Comparison of ENCODE assay signal across 16 cellular contexts in genomic region chr2:78540255-78540654, GRCh38.
DNase-seq lines count a peak whose midpoint lies in the region; ATAC-seq, FAIRE-seq and TF ChIP-seq lines count a peak whose summit lies in the region.
"Had no signal": no experiment of that assay in that cellular context is flagged by ENCODE, and none has a peak within 500 bp of the region (broad histone marks: within the 10 kb centered on the region; RNA-seq: fewer than 3 reads in every experiment).

No MANE protein-coding gene starts in this region.

- H3K23ac ChIP-seq in H9 (ENCODE audit: insufficient read length, low read depth, low read length): no peak overlapping the region

- no peaks in the 10 kb centered on the region for H3F3A ChIP-seq in PC-3 (ENCODE audit: low read length, unreplicated experiment)

- no peak overlapping the region for H4K8ac ChIP-seq in H9 (replicated peaks; ENCODE audit: insufficient read length, low read depth, low read length)

- H2BK15ac ChIP-seq in H9 (ENCODE audit: low read depth, low read length): no peak overlapping the region

- H2AK5ac ChIP-seq in H9 (ENCODE audit: insufficient read length, low read length): no peak overlapping the region

- peaks cover 7 to 11% of the 10 kb centered on the region in 2 experiments for H3K9me3 Mint-ChIP-seq in H9
- H3K9me3 Mint-ChIP-seq in activated T-cell treated with anti-CD3 and anti-CD28 coated beads, Interleukin-2, amount 50 U/mL, for 4 hours: peaks cover 15% of the 10 kb centered on the region

- in situ Hi-C loops in GM12878 (cut with MboI): no loop called here

- no peaks in the 10 kb centered on the region for H3K79me1 ChIP-seq in H9 (ENCODE audit: insufficient read depth, low read depth, low read length, poor library complexity, severe bottlenecking)

- RAD21 ChIA-PET in GM12878 (lab: Charles Lee; ENCODE audit: unreplicated experiment): interaction anchor here (0.7 to 2.0 kb wide), 3 partner anchors 8 to 393 kb away, joined by 3 to 8 read pairs (median 5); no protein-coding TSS in a partner anchor

- intact Hi-C loops in PC-3 (cut with micrococcal nuclease) (no loop called here), GM12878 (cut with micrococcal nuclease; ENCODE audit: unreplicated experiment) (no loop called here)

- DNase-seq in DMS53 (lab: John Stamatoyannopoulos, UW) (peak; percentile 30), DMS53 treated with DMSO at 0.1 percent for 48 hours (lab: John Stamatoyannopoulos, UW; ENCODE audit: unreplicated experiment) (no peak), H7 (peak; percentile 14), PC-3 (no peak), GM12878 (ENCODE audit: low read depth, low spot score) (no peak), H9 (no peak)
- DNase-seq in activated T-cell treated with anti-CD3 and anti-CD28 coated beads, Interleukin-2, amount 50 U/mL, for 4 hours: no peak
- DNase-seq: CD8-positive, alpha-beta T cell; COR-L47 had no signal

- no peaks in the 10 kb centered on the region for H3K9me3 ChIP-seq in PC-3 (ENCODE audit: low read length)
- H3K9me3 ChIP-seq in GM12878 (replicated peaks; ENCODE audit: control insufficient read depth, insufficient read depth, low read length): no peaks in the 10 kb centered on the region
- no peaks in the 10 kb centered on the region for H3K9me3 ChIP-seq in H9 (ENCODE audit: control insufficient read depth, low read depth, low read length)

- H3K27me3 ChIP-seq in H7 (ENCODE audit: control insufficient read depth, insufficient read depth, low read length) (no peaks in the 10 kb centered on the region), PC-3 (ENCODE audit: low read length) (no peaks in the 10 kb centered on the region), GM12878 (replicated peaks in 1 of 2; ENCODE audit: control insufficient read depth in 2 of 2, insufficient read depth in 2 of 2, low read length in 1 of 2) (no peaks in the 10 kb centered on the region), H9 (ENCODE audit: insufficient read depth, low read length) (no peaks in the 10 kb centered on the region)

- POLR2A ChIA-PET in PC-3 (lab: Charles Lee; ENCODE audit: unreplicated experiment) (no interaction called here), GM12878 (lab: Charles Lee) (interaction anchor here (0.6 to 1.2 kb wide), 2 partner anchors 9 to 658 kb away, joined by 3 to 5 read pairs; no protein-coding TSS in a partner anchor)

- TF ChIP-seq POLR2A in GM12878 (IDR thresholded peaks at IDR 0.05; ENCODE audit: low read depth, low read length): no peak

- H4K91ac ChIP-seq in H9 (ENCODE audit: insufficient read length, low read depth, low read length): no peak overlapping the region

- no peaks in the 10 kb centered on the region for H3K23me2 ChIP-seq in H9 (ENCODE audit: insufficient read length, low read depth, low read length, poor library complexity, severe bottlenecking)

- no peak for FAIRE-seq in GM12878 (lab: Jason Lieb, UNC)
- FAIRE-seq: GM12891, GM19239, H1 had no signal

- H3K4me3 Mint-ChIP-seq in H9: no peak overlapping the region
- no peak overlapping the region for H3K4me3 Mint-ChIP-seq in activated T-cell treated with anti-CD3 and anti-CD28 coated beads, Interleukin-2, amount 50 U/mL, for 4 hours
- H3K4me3 Mint-ChIP-seq: CD14-positive monocyte; CD8-positive, alpha-beta T cell had no signal

- H3K27me3 Mint-ChIP-seq in H9 (ENCODE audit: low read depth): no peaks in the 10 kb centered on the region
- H3K27me3 Mint-ChIP-seq in activated T-cell treated with anti-CD3 and anti-CD28 coated beads, Interleukin-2, amount 50 U/mL, for 4 hours (ENCODE audit: low read depth): no peaks in the 10 kb centered on the region

- H3K4ac ChIP-seq in H9 (ENCODE audit: low read depth, low read length): no peak overlapping the region

- no peaks in the 10 kb centered on the region for H3K9me2 ChIP-seq in PC-3 (replicated peaks; ENCODE audit: low read length)

- no peak overlapping the region for H3K14ac ChIP-seq in H9 (ENCODE audit: insufficient read depth, low read length)

- BruUV-seq in PC-3 (replicated peaks; lab: Mats Ljungman, UMichigan) (no TSS peak), GM12878 (replicated peaks; lab: Mats Ljungman, UMichigan) (no TSS peak)

- H3T11ph ChIP-seq in H9 (ENCODE audit: low read length): no peak overlapping the region

- H3K36me3 Mint-ChIP-seq in H9 (ENCODE audit: insufficient read depth in 1 of 3, low read depth in 3 of 3): peaks cover 0 to 12% (median 9%) of the 10 kb centered on the region in 3 experiments; a peak in 5 of 7 replicates
- H3K36me3 Mint-ChIP-seq in activated T-cell treated with anti-CD3 and anti-CD28 coated beads, Interleukin-2, amount 50 U/mL, for 4 hours (ENCODE audit: insufficient read depth): no peaks in the 10 kb centered on the region
- H3K36me3 Mint-ChIP-seq: CD14-positive monocyte; CD8-positive, alpha-beta T cell had no signal

- H3K4me3 ChIP-seq in H7 (ENCODE audit: insufficient read depth, low read depth, low read length): no peak overlapping the region
- H3K4me3 ChIP-seq in PC-3 (ENCODE audit: low read length): peak overlapping the region; percentile 40
- no peak overlapping the region for H3K4me3 ChIP-seq in GM12878

- no peak overlapping the region for H2BK20ac ChIP-seq in H9 (ENCODE audit: low read depth, low read length, poor library complexity, severe bottlenecking)

- H2BK5ac ChIP-seq in H9 (ENCODE audit: insufficient read length, low read length): no peak overlapping the region

- H3K27ac ChIP-seq in PC-3 (ENCODE audit: low read length) (no peak overlapping the region), GM12878 (ENCODE audit: control insufficient read depth, insufficient read depth) (no peak overlapping the region), H9 (ENCODE audit: insufficient read length, low read depth, low read length) (no peak overlapping the region)
- H3K27ac ChIP-seq: 22Rv1 had no signal

- SMC1A ChIA-PET in GM12878 (lab: Charles Lee; ENCODE audit: uncharacterized antibody, unreplicated experiment): interaction anchor here (0.6 to 1.8 kb wide), 5 partner anchors 9 to 29 kb away, joined by 3 to 4 read pairs (median 4); no protein-coding TSS in a partner anchor

- no peak for TF ChIP-seq CTCF in PC-3 (conservative IDR thresholded peaks at IDR 0.05; ENCODE audit: low read depth, low read length)
- TF ChIP-seq CTCF in GM12878 (IDR thresholded peaks at IDR 0.05 in 2 of 3, conservative IDR thresholded peaks at IDR 0.05 in 1 of 3; ENCODE audit: control insufficient read depth in 2 of 3, extremely low read depth in 1 of 3, insufficient read depth in 1 of 3, low read depth in 3 of 3, low read length in 3 of 3): no peak
- no peak for TF ChIP-seq CTCF in H9 (conservative IDR thresholded peaks at IDR 0.05)

- no peak overlapping the region for H4K5ac ChIP-seq in H9 (ENCODE audit: insufficient read length, low read depth, low read length)

- H3K56ac ChIP-seq in H9 (ENCODE audit: insufficient read length, low read depth, low read length): no peak overlapping the region

- TF ChIP-seq RAD21 in GM12878 (IDR thresholded peaks at IDR 0.05; ENCODE audit: insufficient read depth, low read depth, low read length): no peak

- H2BK120ac ChIP-seq in H9 (ENCODE audit: low read depth, low read length, poor library complexity, severe bottlenecking): no peak overlapping the region

- no peaks in the 10 kb centered on the region for H3K36me3 ChIP-seq in H7 (replicated peaks; ENCODE audit: control insufficient read depth, insufficient read depth, low read length)
- no peaks in the 10 kb centered on the region for H3K36me3 ChIP-seq in PC-3 (ENCODE audit: low read depth, low read length)
- no peaks in the 10 kb centered on the region for H3K36me3 ChIP-seq in GM12878 (ENCODE audit: control insufficient read depth in 2 of 2, insufficient read depth in 2 of 2, low read length in 1 of 2)

- H2AFZ ChIP-seq in PC-3 (ENCODE audit: low read length) (no peak overlapping the region), GM12878 (ENCODE audit: control insufficient read depth, low read depth, low read length) (no peak overlapping the region), H9 (ENCODE audit: low read length) (no peak overlapping the region)

- H3K79me2 ChIP-seq in PC-3 (ENCODE audit: low read length) (no peaks in the 10 kb centered on the region), GM12878 (ENCODE audit: control insufficient read depth, insufficient read depth, low read length) (no peaks in the 10 kb centered on the region), H9 (ENCODE audit: insufficient read depth, low read length) (no peaks in the 10 kb centered on the region)

- no peak for ATAC-seq in PC-3
- peak; percentile 57 for ATAC-seq in GM12878
- no peak for ATAC-seq in GM18511 (IDR thresholded peaks at IDR 0.05; ENCODE audit: unreplicated experiment)
- ATAC-seq in activated T-cell treated with anti-CD3 and anti-CD28 coated beads, Interleukin-2, amount 50 U/mL, for 4 hours: no peak
- ATAC-seq: CD8-positive, alpha-beta T cell; HCT116 had no signal

- TF ChIP-seq EP300 in GM12878 (IDR thresholded peaks at IDR 0.05; ENCODE audit: borderline replicate concordance in 1 of 2, control insufficient read depth in 1 of 2, low read depth in 2 of 2, low read length in 2 of 2): no peak

- H3K4me1 Mint-ChIP-seq in H9: no peaks in the 10 kb centered on the region
- no peaks in the 10 kb centered on the region for H3K4me1 Mint-ChIP-seq in activated T-cell treated with anti-CD3 and anti-CD28 coated beads, Interleukin-2, amount 50 U/mL, for 4 hours (ENCODE audit: low read depth)
- H3K4me1 Mint-ChIP-seq: CD14-positive monocyte had no signal

- H3K18ac ChIP-seq in H9 (ENCODE audit: insufficient read length, low read depth, low read length): no peak overlapping the region

- 0% methylated on average over 2 of the region's 2 CpGs for WGBS in GM12878 (ENCODE audit: insufficient coverage, insufficient replicate concordance, low lambda C conversion rate, missing lambda C conversion rate)
- WGBS in H9 (ENCODE audit: extremely low coverage, insufficient read length, low lambda C conversion rate): no CpG with 5 or more reads among the region's 2 CpGs

- H3K4me1 ChIP-seq in PC-3 (ENCODE audit: insufficient read depth, low read length) (no peaks in the 10 kb centered on the region), GM12878 (ENCODE audit: control insufficient read depth, insufficient read depth, low read length) (no peaks in the 10 kb centered on the region), H9 (ENCODE audit: insufficient read depth, low read length) (no peaks in the 10 kb centered on the region)

- no peak overlapping the region for H3K27ac Mint-ChIP-seq in H9
- H3K27ac Mint-ChIP-seq: CD14-positive monocyte; CD8-positive, alpha-beta T cell had no signal

- CTCF ChIA-PET in PC-3 (lab: Charles Lee) (no interaction called here), GM12878 (lab: Yijun Ruan, JAX) (interaction anchor here (0.6 to 1.3 kb wide), 4 partner anchors 9 to 675 kb away, joined by 3 to 4 read pairs (median 3); no protein-coding TSS in a partner anchor)

- H2BK12ac ChIP-seq in H9 (ENCODE audit: insufficient read length, low read depth, low read length): no peak overlapping the region

- no peaks in the 10 kb centered on the region for H4K20me1 ChIP-seq in PC-3 (ENCODE audit: low read length)
- no peaks in the 10 kb centered on the region for H4K20me1 ChIP-seq in GM12878 (ENCODE audit: control insufficient read depth, insufficient read depth)
- no peaks in the 10 kb centered on the region for H4K20me1 ChIP-seq in H9 (ENCODE audit: control insufficient read depth, insufficient read depth, insufficient read length)

- H3K4me2 ChIP-seq in PC-3 (ENCODE audit: low read length) (peak overlapping the region; percentile 48; the same call in 1 of the 2 replicates), GM12878 (ENCODE audit: control insufficient read depth, insufficient read depth) (no peak overlapping the region), H9 (ENCODE audit: insufficient read depth, insufficient read length, low read length) (no peak overlapping the region)

- H3K9ac ChIP-seq in PC-3 (ENCODE audit: low read length): no peak overlapping the region
- no peak overlapping the region for H3K9ac ChIP-seq in GM12878 (ENCODE audit: control insufficient read depth, insufficient read depth, low read length)
- no peak overlapping the region for H3K9ac ChIP-seq in H9 (ENCODE audit: extremely low read depth, insufficient read length, low read length)

Comparison
In these comparisons a context has a peak if more than half of its experiments do, and no peak if none do; other contexts are left out.
1. DNase-seq: peak in DMS53 (single experiment) and H7 (single experiment); none in DMS53 treated with DMSO at 0.1 percent for 48 hours (single experiment), PC-3 (single experiment), GM12878 (single experiment), H9 (single experiment) and activated T-cell treated with anti-CD3 and anti-CD28 coated beads, Interleukin-2, amount 50 U/mL, for 4 hours (single experiment).